ENCODE assay signal across 9 cellular contexts in genomic region chr1:161200421-161200991, GRCh38. TPM values are rescaled to one million over a fixed set of nuclear protein-coding genes. Genes with fewer than 3 reads are reported as not detected.
DNase-seq lines count a peak whose midpoint lies in the region; ATAC-seq and TF ChIP-seq lines count a peak whose summit lies in the region.
"Had no signal": no experiment of that assay in that cellular context is flagged by ENCODE, and none has a peak within 500 bp of the region (broad histone marks: within the 10 kb centered on the region; RNA-seq: fewer than 3 reads in every experiment).

No MANE protein-coding gene starts in this region.

- H3K36me3 ChIP-seq in muscle layer of duodenum (ENCODE audit: control insufficient read depth in 1 of 2, insufficient read depth in 2 of 2, low read length in 2 of 2) (peaks cover 5 to 14% of the 10 kb centered on the region in 2 donors), transverse colon (peaks cover 0 to 15% (median 0%) of the 10 kb centered on the region in 4 donors)

- peak; percentile 54 for DNase-seq in activated T-cell treated with anti-CD3 and anti-CD28 coated beads, Interleukin-2, amount 50 U/mL, for 24 hours
- DNase-seq in activated T-cell treated with anti-CD3 and anti-CD28 coated beads for 4 hours (no peak), dermis blood vessel endothelial cell (peak; percentile 67), transverse colon (no peak), NCI-H2081 treated with DMSO at 0.1 percent for 48 hours (lab: John Stamatoyannopoulos, UW) (no peak), epidermal melanocyte (ENCODE audit: insufficient read length, low spot score) (no peak)

- TF ChIP-seq EP300 in transverse colon (IDR thresholded peaks at IDR 0.05; ENCODE audit: low read depth): no peak

- H3K9me3 ChIP-seq in muscle layer of duodenum (ENCODE audit: control insufficient read depth in 1 of 2, low read length in 2 of 2): no peaks in the 10 kb centered on the region
- H3K9me3 ChIP-seq in transverse colon: no peaks in the 10 kb centered on the region

- peak overlapping the region; percentile 96 for H3K27ac Mint-ChIP-seq in activated T-cell treated with anti-CD3 and anti-CD28 coated beads, Interleukin-2, amount 50 U/mL, for 24 hours

- no peaks in the 10 kb centered on the region for H3K27me3 Mint-ChIP-seq in activated T-cell treated with anti-CD3 and anti-CD28 coated beads, Interleukin-2, amount 50 U/mL, for 24 hours

- no peaks in the 10 kb centered on the region for H3K9me3 Mint-ChIP-seq in activated T-cell treated with anti-CD3 and anti-CD28 coated beads, Interleukin-2, amount 50 U/mL, for 24 hours

- H3K4me1 Mint-ChIP-seq in activated T-cell treated with anti-CD3 and anti-CD28 coated beads, Interleukin-2, amount 50 U/mL, for 24 hours (ENCODE audit: low read depth): peaks cover 50% of the 10 kb centered on the region

- WGBS in transverse colon (ENCODE audit: low coverage in 1 of 2), 2 donors: 38 to 75% methylated on average over 3 to 5 of the region's 5 CpGs

- H3K27ac ChIP-seq in muscle layer of duodenum (ENCODE audit: low read length) (peak overlapping the region; percentile 95), transverse colon (peak overlapping the region; percentile 90 to 98 (median 94))

- no peak for ATAC-seq in GM21367 (IDR thresholded peaks at IDR 0.05; ENCODE audit: unreplicated experiment)

- H3K36me3 Mint-ChIP-seq in activated T-cell treated with anti-CD3 and anti-CD28 coated beads, Interleukin-2, amount 50 U/mL, for 24 hours (ENCODE audit: low read depth): peaks cover 29% of the 10 kb centered on the region

- H3K4me1 ChIP-seq in muscle layer of duodenum (ENCODE audit: control insufficient read depth in 1 of 2, insufficient read depth in 2 of 2, low read length in 2 of 2): peaks cover 15 to 51% of the 10 kb centered on the region in 2 donors
- peaks cover 47 to 79% (median 55%) of the 10 kb centered on the region in 4 donors for H3K4me1 ChIP-seq in transverse colon

- TF ChIP-seq POLR2A in transverse colon (IDR thresholded peaks at IDR 0.05): no peak

- in situ Hi-C loops in transverse colon (cut with MboI; ENCODE audit: low pct_ligation_motif_present in 1 of 4, low pct_unique_long_range_greater_than_20kb in 1 of 4, low sequenced_read_pairs in 3 of 4): loop anchor here in 1 of 4 donors (25.0 kb wide), 1 partner anchor 187 kb away; no protein-coding TSS in a partner anchor

- H3K27me3 ChIP-seq in muscle layer of duodenum (ENCODE audit: low read depth, low read length) (no peaks in the 10 kb centered on the region), transverse colon (no peaks in the 10 kb centered on the region)

- intact Hi-C loops in transverse colon (cut with DNase I; ENCODE audit: low total_unique reads): no loop called here

- peak overlapping the region; percentile 6 for H3K4me3 Mint-ChIP-seq in activated T-cell treated with anti-CD3 and anti-CD28 coated beads, Interleukin-2, amount 50 U/mL, for 24 hours

- TF ChIP-seq CTCF in transverse colon (IDR thresholded peaks at IDR 0.05): no peak

- peak overlapping the region in 1 of 2 donors; percentile 89 for H3K4me3 ChIP-seq in muscle layer of duodenum (ENCODE audit: low read depth in 1 of 2, low read length in 2 of 2)
- no peak overlapping the region for H3K4me3 ChIP-seq in transverse colon

RNA-seq across cellular contexts. Expression of gene ADAMTS4, which starts 1.7 kb away (rescaled TPM):
- 19.7 and 38.9 TPM in 2 replicates for total RNA-seq in dermis blood vessel endothelial cell
- 10 to 100 TPM in 2 of 4 donors, 1 to 10 TPM in 2; 1.2 to 34.8 (median 7.2) TPM for total RNA-seq in transverse colon

RNA-seq across cellular contexts. Expression of gene NDUFS2, which starts 1.7 kb away (rescaled TPM):
- total RNA-seq in dermis blood vessel endothelial cell: 154 and 208 TPM in 2 replicates
- 100 to 1,000 TPM in 3 of 4 donors, 10 to 100 TPM in 1; 82.6 to 209 (median 144) TPM for total RNA-seq in transverse colon

RNA-seq across cellular contexts. Expression of gene FCER1G, which starts 14.6 kb away (rescaled TPM):
- total RNA-seq in dermis blood vessel endothelial cell (0.19 TPM in 1 of 2 replicates, not detected in the other), transverse colon (100 to 1,000 TPM in 1 of 4 donors, 10 to 100 TPM in 3; 20.9 to 194 (median 49.2) TPM)
- total RNA-seq: epithelial cell of proximal tubule had no signal

RNA-seq across cellular contexts. Expression of gene APOA2, which starts 22.9 kb away (rescaled TPM):
- total RNA-seq in dermis blood vessel endothelial cell (not detected in 2 replicates), transverse colon (not detected)
- total RNA-seq: epithelial cell of proximal tubule had no signal

RNA-seq across cellular contexts. Expression of gene B4GALT3, which starts 23.2 kb away (rescaled TPM):
- total RNA-seq in dermis blood vessel endothelial cell: 24.8 and 44.1 TPM in 2 replicates
- total RNA-seq in transverse colon: 10 to 100 TPM in 3 of 4 donors, 1 to 10 TPM in 1; 3.0 to 71.4 (median 26.6) TPM

Comparison
In these comparisons a context has a peak if more than half of its experiments do, and no peak if none do; other contexts are left out.
1. DNase-seq: peak in activated T-cell treated with anti-CD3 and anti-CD28 coated beads, Interleukin-2, amount 50 U/mL, for 24 hours (single experiment) and dermis blood vessel endothelial cell (single experiment); none in activated T-cell treated with anti-CD3 and anti-CD28 coated beads for 4 hours (single experiment), transverse colon (single experiment), NCI-H2081 treated with DMSO at 0.1 percent for 48 hours (single experiment) and epidermal melanocyte (single experiment).
2. RNA of gene FCER1G, which starts 14.6 kb away (total RNA-seq): 20.9 to 194 TPM in transverse colon; 0.19 TPM in dermis blood vessel endothelial cell; every median in the first group is over 10 times any median in the second.